Comparison of ENCODE assay signal across 2 cellular contexts in genomic region chr5:150750469-150750868, GRCh38.
TF ChIP-seq lines count a peak whose summit lies in the region.

No MANE protein-coding gene starts in this region.

TF ChIP-seq in SK-N-SH treated with all-trans-retinoic acid at 6 μM for 48 hours, 23 proteins besides CTCF, POLR2A, EP300 and RAD21:
- TF ChIP-seq ZNF8 (CRISPR knock-in tag; IDR thresholded peaks at IDR 0.05) (no peak), ZC3H10 (CRISPR knock-in tag; IDR thresholded peaks at IDR 0.05) (no peak), TSHZ2 (CRISPR knock-in tag; IDR thresholded peaks at IDR 0.05) (no peak), PATZ1 (CRISPR knock-in tag; IDR thresholded peaks at IDR 0.05; ENCODE audit: borderline replicate concordance) (no peak), TCF4 (CRISPR knock-in tag; IDR thresholded peaks at IDR 0.05; ENCODE audit: borderline replicate concordance) (no peak), PPARA (CRISPR knock-in tag; IDR thresholded peaks at IDR 0.05; ENCODE audit: borderline replicate concordance) (no peak), TOX (CRISPR knock-in tag; IDR thresholded peaks at IDR 0.05; ENCODE audit: borderline replicate concordance) (no peak), ZNF565 (CRISPR knock-in tag; conservative IDR thresholded peaks at IDR 0.05; ENCODE audit: low read depth) (no peak), POU6F1 (CRISPR knock-in tag; IDR thresholded peaks at IDR 0.05; ENCODE audit: borderline replicate concordance, low read depth) (no peak), SNAI2 (CRISPR knock-in tag; IDR thresholded peaks at IDR 0.05) (no peak)

TF ChIP-seq in endothelial cell of umbilical vein, 7 proteins besides CTCF, POLR2A, EP300 and RAD21:
- no peak for TF ChIP-seq POLR2AphosphoS5 (IDR thresholded peaks at IDR 0.05; ENCODE audit: insufficient read depth, low read depth, low read length)
- TF ChIP-seq JUN (IDR thresholded peaks at IDR 0.05; ENCODE audit: borderline replicate concordance, insufficient read depth, insufficient read length, low read depth): peak; percentile 16
- TF ChIP-seq FOS (IDR thresholded peaks at IDR 0.05; ENCODE audit: borderline replicate concordance, insufficient read depth, low read length): peak; percentile 47
